Comparison of ENCODE assay signal across 9 cellular contexts in genomic region chr12:10701226-10701681, GRCh38. TPM values are rescaled to one million over a fixed set of nuclear protein-coding genes. Genes with fewer than 3 reads are reported as not detected.
A peak's percentile ranks its signal among the peaks of the same experiment; 100 is the strongest.
DNase-seq lines count a peak whose midpoint lies in the region; TF ChIP-seq lines count a peak whose summit lies in the region.
"Had no signal": no experiment of that assay in that cellular context is flagged by ENCODE, and none has a peak within 500 bp of the region (broad histone marks: within the 10 kb centered on the region; RNA-seq: fewer than 3 reads in every experiment).

No MANE protein-coding gene starts in this region.

- H3K27ac Mint-ChIP-seq in MCF 10A (ENCODE audit: low read depth, unreplicated experiment) (no peak overlapping the region), endothelial cell (ENCODE audit: unreplicated experiment) (peak overlapping the region; percentile 0)

- peaks cover 12% of the 10 kb centered on the region for H3F3A ChIP-seq in MM.1S (ENCODE audit: insufficient read depth, low read length)

- DNase-seq in breast epithelium (ENCODE audit: low spot score in 2 of 2) (no peak), MCF 10A (ENCODE audit: unreplicated experiment) (no peak), MM.1S (peak; percentile 50), endothelial cell (ENCODE audit: low spot score) (no peak), vagina (ENCODE audit: extremely low spot score in 2 of 2) (no peak), SIG-M5 treated with dmso at 0.1 percent for 504 hours (lab: John Stamatoyannopoulos, UW; ENCODE audit: unreplicated experiment) (no peak), HuH-7.5 (ENCODE audit: low spot score) (no peak), ovary (no peak)
- DNase-seq: AML-193 had no signal

- WGBS in ovary, 3 donors: 35 to 48% (median 41%) methylated on average over 3 of the region's 3 CpGs

- BruUV-seq in MCF 10A (replicated peaks; lab: Mats Ljungman, UMichigan): no TSS peak

- intact Hi-C loops in breast epithelium (cut with DNase I; ENCODE audit: low total_unique reads): no loop called here
- intact Hi-C loops in MCF 10A (cut with micrococcal nuclease): loop anchor here (2.0 kb wide), 1 partner anchor 20 kb away; no protein-coding TSS in a partner anchor
- intact Hi-C loops in vagina (cut with DNase I): no loop called here
- intact Hi-C loops in ovary (cut with DNase I): no loop called here

- H3K4me1 Mint-ChIP-seq in MCF 10A (ENCODE audit: insufficient read depth, unreplicated experiment): peaks cover 18% of the 10 kb centered on the region
- H3K4me1 Mint-ChIP-seq in endothelial cell (ENCODE audit: unreplicated experiment): no peaks in the 10 kb centered on the region

- peak overlapping the region; percentile 72 for H3K4me2 ChIP-seq in MM.1S (ENCODE audit: low read depth, low read length)

- H3K4me3 ChIP-seq in breast epithelium: no peak overlapping the region
- peak overlapping the region; percentile 40 for H3K4me3 ChIP-seq in MM.1S (ENCODE audit: low read length)
- H3K4me3 ChIP-seq in vagina: no peak overlapping the region
- H3K4me3 ChIP-seq in ovary: no peak overlapping the region

- CTCF ChIA-PET in MCF 10A (lab: Yijun Ruan, JAX): interaction anchor here (0.6 to 1.1 kb wide), 3 partner anchors 10 to 49 kb away, joined by 3 to 4 read pairs (median 3); no protein-coding TSS in a partner anchor

- H3K9me3 Mint-ChIP-seq in MCF 10A (ENCODE audit: unreplicated experiment): no peaks in the 10 kb centered on the region
- H3K9me3 Mint-ChIP-seq in endothelial cell (ENCODE audit: unreplicated experiment): no peaks in the 10 kb centered on the region

- POLR2A ChIA-PET in MCF 10A (lab: Yijun Ruan, JAX): interaction anchor here (0.6 to 1.5 kb wide), 4 partner anchors 18 to 493 kb away, joined by 3 to 6 read pairs (median 3); no protein-coding TSS in a partner anchor

- H3K4me3 Mint-ChIP-seq in MCF 10A (ENCODE audit: unreplicated experiment) (no peak overlapping the region), endothelial cell (ENCODE audit: unreplicated experiment) (no peak overlapping the region)

- no peak for TF ChIP-seq EP300 in ovary (IDR thresholded peaks at IDR 0.05)

- H3K27me3 Mint-ChIP-seq in MCF 10A (ENCODE audit: insufficient read depth, unreplicated experiment) (no peaks in the 10 kb centered on the region), endothelial cell (ENCODE audit: unreplicated experiment) (no peaks in the 10 kb centered on the region)

- H3K9ac ChIP-seq in MM.1S (ENCODE audit: low read length): peak overlapping the region; percentile 5; the same call in 1 of the 2 replicates

- H3K4me1 ChIP-seq in breast epithelium: no peaks in the 10 kb centered on the region
- peaks cover 4% of the 10 kb centered on the region for H3K4me1 ChIP-seq in MM.1S (ENCODE audit: low read length)
- H3K4me1 ChIP-seq in vagina: peaks cover 12% of the 10 kb centered on the region
- no peaks in the 10 kb centered on the region for H3K4me1 ChIP-seq in ovary (ENCODE audit: insufficient read depth)

- no peaks in the 10 kb centered on the region for H3K9me2 ChIP-seq in MM.1S (replicated peaks; ENCODE audit: insufficient read depth, low read length)

- peak overlapping the region; percentile 20; the same call in 1 of the 2 replicates for H2AFZ ChIP-seq in MM.1S (ENCODE audit: low read length)

- H3K9me3 ChIP-seq in breast epithelium (no peaks in the 10 kb centered on the region), MM.1S (replicated peaks; ENCODE audit: insufficient read depth, low read length) (no peaks in the 10 kb centered on the region), vagina (no peaks in the 10 kb centered on the region), ovary (no peaks in the 10 kb centered on the region)

- peaks cover 100% of the 10 kb centered on the region for H3K36me3 Mint-ChIP-seq in MCF 10A (ENCODE audit: insufficient read depth, unreplicated experiment)
- peaks cover 35% of the 10 kb centered on the region for H3K36me3 Mint-ChIP-seq in endothelial cell (ENCODE audit: low read depth, unreplicated experiment)

- TF ChIP-seq CTCF in breast epithelium (IDR thresholded peaks at IDR 0.05): no peak
- TF ChIP-seq CTCF in MCF 10A (IDR thresholded peaks at IDR 0.05; ENCODE audit: unreplicated experiment): no peak
- TF ChIP-seq CTCF in MM.1S (IDR thresholded peaks at IDR 0.05; ENCODE audit: low read length): no peak
- no peak for TF ChIP-seq CTCF in endothelial cell (IDR thresholded peaks at IDR 0.05; ENCODE audit: unreplicated experiment)
- TF ChIP-seq CTCF in vagina (IDR thresholded peaks at IDR 0.05): no peak
- TF ChIP-seq CTCF in ovary (IDR thresholded peaks at IDR 0.05): no peak

- H3K36me3 ChIP-seq in breast epithelium (peaks cover 11% of the 10 kb centered on the region), MM.1S (replicated peaks; ENCODE audit: insufficient read depth, low read length) (peaks cover 9% of the 10 kb centered on the region; the same call in 1 of the 2 replicates), vagina (peaks cover 0 to 75% of the 10 kb centered on the region in 2 donors), ovary (no peaks in the 10 kb centered on the region)

- peak overlapping the region; percentile 40 to 53 for H3K27ac ChIP-seq in breast epithelium
- H3K27ac ChIP-seq in MM.1S (ENCODE audit: low read length): peak overlapping the region; percentile 53; the same call in 1 of the 2 replicates
- peak overlapping the region; percentile 69 for H3K27ac ChIP-seq in vagina
- no peak overlapping the region for H3K27ac ChIP-seq in ovary

- no peak for TF ChIP-seq POLR2A in breast epithelium (IDR thresholded peaks at IDR 0.05)
- no peak for TF ChIP-seq POLR2A in vagina (IDR thresholded peaks at IDR 0.05)
- no peak for TF ChIP-seq POLR2A in ovary (IDR thresholded peaks at IDR 0.05)

- H3K79me2 ChIP-seq in MM.1S (ENCODE audit: low read length): no peaks in the 10 kb centered on the region

- H3K27me3 ChIP-seq in breast epithelium (no peaks in the 10 kb centered on the region), MM.1S (replicated peaks; ENCODE audit: insufficient read depth, low read length) (no peaks in the 10 kb centered on the region), vagina (no peaks in the 10 kb centered on the region), ovary (no peaks in the 10 kb centered on the region)

- H4K20me1 ChIP-seq in MM.1S (ENCODE audit: insufficient read depth, low read length): no peaks in the 10 kb centered on the region

RNA-seq across cellular contexts. Expression of gene YBX3, which starts 21.9 kb away (rescaled TPM):
- total RNA-seq in breast epithelium (100 to 1,000 TPM; 262 to 381 (median 290) TPM), MCF 10A (2022) (545 and 577 TPM in 2 replicates), endothelial cell (ENCODE audit: unreplicated experiment) (494 TPM), vagina (356 TPM), ovary (100 to 1,000 TPM; 241 to 404 (median 275) TPM)
- 100 to 1,000 TPM; 193 to 302 TPM for polyA plus RNA-seq in ovary

RNA-seq across cellular contexts. Expression of gene STYK1, which starts 27.4 kb away (rescaled TPM):
- 1 to 10 TPM in 2 of 3 donors, under 1 TPM in 1; 0.32 to 4.9 (median 3.5) TPM for total RNA-seq in breast epithelium
- 0.14 and 0.56 TPM in 2 replicates for total RNA-seq in MCF 10A (2022)
- 11.4 TPM for total RNA-seq in endothelial cell (ENCODE audit: unreplicated experiment)
- total RNA-seq in vagina: 6.4 TPM
- 1 to 10 TPM in 1 of 7 donors, under 1 TPM in 4, not detected in 2; 0.12 to 1.3 (median 0.33) TPM for total RNA-seq in ovary
- under 1 TPM; 0.07 to 0.70 TPM for polyA plus RNA-seq in ovary

Comparison
In these comparisons a context has a peak if more than half of its experiments do, and no peak if none do; other contexts are left out.
1. H3K27ac ChIP-seq: peak in breast epithelium (2 of 2), MM.1S (single experiment) and vagina (single experiment); none in ovary (0 of 2).